In genomic region chr18:57901819-57902600, GRCh38 we compare ENCODE assay signal across 17 cellular contexts.
DNase-seq lines count a peak whose midpoint lies in the region; ATAC-seq and TF ChIP-seq lines count a peak whose summit lies in the region.
"Had no signal": no experiment of that assay in that cellular context is flagged by ENCODE, and none has a peak within 500 bp of the region (broad histone marks: within the 10 kb centered on the region; RNA-seq: fewer than 3 reads in every experiment).

No MANE protein-coding gene starts in this region.

- TF ChIP-seq CTCF in RWPE2 (IDR thresholded peaks at IDR 0.05; ENCODE audit: poor library complexity, severe bottlenecking): no peak
- no peak for TF ChIP-seq CTCF in fibroblast of villous mesenchyme (IDR thresholded peaks at IDR 0.05; ENCODE audit: insufficient read depth, low read depth, low read length)

- H3K4me3 ChIP-seq in RWPE2 (ENCODE audit: severe bottlenecking): no peak overlapping the region
- H3K4me3 ChIP-seq in fibroblast of villous mesenchyme (ENCODE audit: low read depth, low read length): no peak overlapping the region
- no peak overlapping the region for H3K4me3 ChIP-seq in skin epidermis
- H3K4me3 ChIP-seq: GM12878 had no signal

- DNase-seq in HT1080 (ENCODE audit: low read depth) (peak; percentile 86), RWPE2 (ENCODE audit: low spot score) (peak; percentile 76), fibroblast of villous mesenchyme (ENCODE audit: low read depth) (peak; percentile 14), NCI-H1436 (lab: John Stamatoyannopoulos, UW) (no peak), RKO (ENCODE audit: low spot score) (no peak)
- DNase-seq: activated T-cell treated with anti-CD3 and anti-CD28 coated beads, Interleukin-2, amount 50 U/mL, for 4 hours; anterior cingulate cortex; dermis blood vessel endothelial cell; DND-41; foreskin melanocyte; Karpas-422; NCI-H2171; stimulated activated CD4-positive, alpha-beta T cell treated with anti-CD3 and anti-CD28 coated beads, Interleukin-2, amount 100 ng/mL, for 24 hours; T-cell had no signal

- no peaks in the 10 kb centered on the region for H3K9me3 ChIP-seq in RWPE2 (ENCODE audit: severe bottlenecking)

- H3K27me3 ChIP-seq in RWPE2 (ENCODE audit: insufficient read depth, poor library complexity, severe bottlenecking): no peaks in the 10 kb centered on the region

- H3K27ac ChIP-seq in RWPE2 (ENCODE audit: poor library complexity, severe bottlenecking): peak overlapping the region; percentile 84
- peak overlapping the region in 13 of 21 experiments; percentile 12 to 68 (median 51) for H3K27ac ChIP-seq in skin epidermis

- H3K36me3 ChIP-seq in RWPE2 (ENCODE audit: low read depth): no peaks in the 10 kb centered on the region

- peaks cover 21% of the 10 kb centered on the region for H3K4me1 ChIP-seq in RWPE2 (ENCODE audit: insufficient read depth, poor library complexity, severe bottlenecking)

- ATAC-seq in RWPE2 (ENCODE audit: low read depth): peak; percentile 90
- ATAC-seq in HG02884 (IDR thresholded peaks at IDR 0.05; ENCODE audit: unreplicated experiment): no peak
- ATAC-seq: activated T-cell treated with anti-CD3 and anti-CD28 coated beads, Interleukin-2, amount 50 U/mL, for 4 hours; GM12878; T-cell had no signal

Comparison
In these comparisons a context has a peak if more than half of its experiments do, and no peak if none do; other contexts are left out.
1. DNase-seq: peak in HT1080 (single experiment), RWPE2 (single experiment) and fibroblast of villous mesenchyme (single experiment); none in NCI-H1436 (single experiment) and RKO (single experiment).